1 cellular context compared by ENCODE assay signal in genomic region chr2:165646321-165646801, GRCh38.
TF ChIP-seq lines count a peak whose summit lies in the region.

No MANE protein-coding gene starts in this region.

TF ChIP-seq in GM23338, 12 proteins besides CTCF, POLR2A, EP300 and RAD21 (continued from another document):
- no peak for TF ChIP-seq ZNF462 (CRISPR knock-in tag; IDR thresholded peaks at IDR 0.05)
- no peak for TF ChIP-seq EZH2 (IDR thresholded peaks at IDR 0.05; ENCODE audit: low read depth, unreplicated experiment)
- no peak for TF ChIP-seq STAT1 (IDR thresholded peaks at IDR 0.05; ENCODE audit: unreplicated experiment)
- no peak for TF ChIP-seq NANOG (IDR thresholded peaks at IDR 0.05; ENCODE audit: borderline replicate concordance)
- TF ChIP-seq, protein P1, sequence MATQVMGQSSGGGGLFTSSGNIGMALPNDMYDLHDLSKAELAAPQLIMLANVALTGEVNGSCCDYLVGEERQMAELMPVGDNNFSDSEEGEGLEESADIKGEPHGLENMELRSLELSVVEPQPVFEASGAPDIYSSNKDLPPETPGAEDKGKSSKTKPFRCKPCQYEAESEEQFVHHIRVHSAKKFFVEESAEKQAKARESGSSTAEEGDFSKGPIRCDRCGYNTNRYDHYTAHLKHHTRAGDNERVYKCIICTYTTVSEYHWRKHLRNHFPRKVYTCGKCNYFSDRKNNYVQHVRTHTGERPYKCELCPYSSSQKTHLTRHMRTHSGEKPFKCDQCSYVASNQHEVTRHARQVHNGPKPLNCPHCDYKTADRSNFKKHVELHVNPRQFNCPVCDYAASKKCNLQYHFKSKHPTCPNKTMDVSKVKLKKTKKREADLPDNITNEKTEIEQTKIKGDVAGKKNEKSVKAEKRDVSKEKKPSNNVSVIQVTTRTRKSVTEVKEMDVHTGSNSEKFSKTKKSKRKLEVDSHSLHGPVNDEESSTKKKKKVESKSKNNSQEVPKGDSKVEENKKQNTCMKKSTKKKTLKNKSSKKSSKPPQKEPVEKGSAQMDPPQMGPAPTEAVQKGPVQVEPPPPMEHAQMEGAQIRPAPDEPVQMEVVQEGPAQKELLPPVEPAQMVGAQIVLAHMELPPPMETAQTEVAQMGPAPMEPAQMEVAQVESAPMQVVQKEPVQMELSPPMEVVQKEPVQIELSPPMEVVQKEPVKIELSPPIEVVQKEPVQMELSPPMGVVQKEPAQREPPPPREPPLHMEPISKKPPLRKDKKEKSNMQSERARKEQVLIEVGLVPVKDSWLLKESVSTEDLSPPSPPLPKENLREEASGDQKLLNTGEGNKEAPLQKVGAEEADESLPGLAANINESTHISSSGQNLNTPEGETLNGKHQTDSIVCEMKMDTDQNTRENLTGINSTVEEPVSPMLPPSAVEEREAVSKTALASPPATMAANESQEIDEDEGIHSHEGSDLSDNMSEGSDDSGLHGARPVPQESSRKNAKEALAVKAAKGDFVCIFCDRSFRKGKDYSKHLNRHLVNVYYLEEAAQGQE (IDR thresholded peaks at IDR 0.05; ENCODE audit: unreplicated experiment): no peak
- no peak for TF ChIP-seq ZNF331 (CRISPR knock-in tag; IDR thresholded peaks at IDR 0.05; ENCODE audit: low read depth)
- TF ChIP-seq EZH2phosphoT487 (IDR thresholded peaks at IDR 0.05; ENCODE audit: unreplicated experiment): no peak
- TF ChIP-seq POLR2AphosphoS5 (IDR thresholded peaks at IDR 0.05; ENCODE audit: low read depth): no peak
